ENCODE assay signal across 21 cellular contexts in genomic region chr15:77500986-77501385, GRCh38.
DNase-seq lines count a peak whose midpoint lies in the region; ATAC-seq and TF ChIP-seq lines count a peak whose summit lies in the region.
"Had no signal": no experiment of that assay in that cellular context is flagged by ENCODE, and none has a peak within 500 bp of the region (broad histone marks: within the 10 kb centered on the region; RNA-seq: fewer than 3 reads in every experiment).

No MANE protein-coding gene starts in this region.

- no peak overlapping the region for H2BK12ac ChIP-seq in trophoblast cell (ENCODE audit: low read length)

- H3K4ac ChIP-seq in trophoblast cell (ENCODE audit: low read depth, low read length), result no peak overlapping the region

- TF ChIP-seq POLR2A in prostate gland (IDR thresholded peaks at IDR 0.05), result no peak

- H3K79me2 ChIP-seq in trophoblast cell (ENCODE audit: control insufficient read depth, insufficient read depth, low read length, poor library complexity), result peaks cover 3% of the 10 kb centered on the region
- H3K79me2 ChIP-seq: hepatocyte had no signal

- POLR2A ChIA-PET in WTC11 (lab: Charles Lee), result no interaction called here
- POLR2A ChIA-PET in naive thymus-derived CD8-positive, alpha-beta T cell (lab: Charles Lee), result interaction anchor here (0.6 kb wide), 1 partner anchor 74 kb away, joined by 4 read pairs; no protein-coding TSS in a partner anchor

- H2AFZ ChIP-seq in trophoblast cell (ENCODE audit: insufficient read depth, low read length, poor library complexity), result no peak overlapping the region
- H2AFZ ChIP-seq: hepatocyte had no signal

- H2BK120ac ChIP-seq in trophoblast cell (ENCODE audit: insufficient read depth, low read length, poor library complexity), result peak overlapping the region; percentile 61

- H3K36me3 Mint-ChIP-seq in WTC11, result no peaks in the 10 kb centered on the region
- peaks cover 0 to 10% (median 4%) of the 10 kb centered on the region in 3 donors for H3K36me3 Mint-ChIP-seq in naive thymus-derived CD8-positive, alpha-beta T cell

- no peak overlapping the region for H3K27ac ChIP-seq in trophoblast cell (ENCODE audit: low read depth, low read length)
- no peak overlapping the region for H3K27ac ChIP-seq in prostate gland
- H3K27ac ChIP-seq: coronary artery, hepatocyte, psoas muscle, thoracic aorta had no signal

- H3K4me2 ChIP-seq in trophoblast cell (ENCODE audit: low read length), result no peak overlapping the region
- H3K4me2 ChIP-seq: hepatocyte had no signal

- no peak overlapping the region for H2BK5ac ChIP-seq in trophoblast cell (ENCODE audit: low read depth, low read length, poor library complexity)

- H3K27me3 Mint-ChIP-seq in WTC11 (ENCODE audit: low read depth), result no peaks in the 10 kb centered on the region; the same call in 1 of the 2 replicates
- H3K27me3 Mint-ChIP-seq in naive thymus-derived CD8-positive, alpha-beta T cell, result peaks cover 0 to 2% (median 0%) of the 10 kb centered on the region in 5 donors

- peaks cover 37 to 45% of the 10 kb centered on the region in 2 experiments for H3K4me1 ChIP-seq in trophoblast cell (ENCODE audit: control insufficient read depth in 1 of 2, insufficient read depth in 2 of 2, low read length in 2 of 2)
- peaks cover 9% of the 10 kb centered on the region for H3K4me1 ChIP-seq in prostate gland (replicated peaks)

- H3K9me3 ChIP-seq in trophoblast cell (ENCODE audit: insufficient read depth, low read depth, low read length) (no peaks in the 10 kb centered on the region), prostate gland (no peaks in the 10 kb centered on the region)
- H3K9me3 ChIP-seq: HAP-1, psoas muscle, thoracic aorta had no signal

- TF ChIP-seq CTCF in WTC11 (IDR thresholded peaks at IDR 0.05), result no peak
- no peak for TF ChIP-seq CTCF in epithelial cell of esophagus (IDR thresholded peaks at IDR 0.05; ENCODE audit: insufficient read depth, low read depth, low read length, missing control alignments)
- no peak for TF ChIP-seq CTCF in prostate gland (IDR thresholded peaks at IDR 0.05)

- peak overlapping the region; percentile 3; the same call in 1 of the 2 replicates for H3K27ac Mint-ChIP-seq in WTC11
- H3K27ac Mint-ChIP-seq in naive thymus-derived CD8-positive, alpha-beta T cell, result no peak overlapping the region
- H3K27ac Mint-ChIP-seq: nephron progenitor cell had no signal

- intact Hi-C loops in prostate gland (cut with DNase I), result no loop called here

- WGBS in trophoblast cell (ENCODE audit: extremely low coverage, insufficient coverage, insufficient read length), result no CpG with 5 or more reads among the region's 2 CpGs
- 29% methylated on average over 2 of the region's 2 CpGs for WGBS in prostate gland

- no peak overlapping the region for H3K9ac ChIP-seq in trophoblast cell (ENCODE audit: low read length)

- no peak for ATAC-seq in WTC11
- no peak for ATAC-seq in naive thymus-derived CD8-positive, alpha-beta T cell
- ATAC-seq: activated CD4-positive, CD25-positive, alpha-beta regulatory T cell treated with anti-CD3 and anti-CD28 coated beads, Interleukin-2, amount 50 U/mL, for 24 hours; psoas muscle had no signal

- CTCF ChIA-PET in WTC11 (lab: Charles Lee), result interaction anchor here (12.1 kb wide), 1 partner anchor 40 kb away, joined by 242 read pairs; no protein-coding TSS in a partner anchor

- DNase-seq in HT1080 (ENCODE audit: low read depth) (peak; percentile 45), WTC11 (ENCODE audit: low spot score) (no peak), epithelial cell of esophagus (ENCODE audit: low read depth) (peak; percentile 81), trophoblast cell (no peak), prostate gland (ENCODE audit: low spot score) (no peak), SW 1271 (lab: John Stamatoyannopoulos, UW) (no peak)
- DNase-seq in naive thymus-derived CD8-positive, alpha-beta T cell, result no peak
- DNase-seq: activated effector memory CD4-positive, alpha-beta T cell treated with Interleukin-2 at 50 U/mL for 16 hours; kidney; mesendoderm; NCI-H1105 treated with DMSO at 0.1 percent for 48 hours; NCI-H2227 treated with DMSO at 0.1 percent for 48 hours; nephron progenitor cell; psoas muscle; SHP77; stimulated activated CD4-positive, alpha-beta T cell treated with anti-CD3 and anti-CD28 coated beads, Interleukin-12 subunit alpha, Interleukin-12 subunit beta, amount 100 ng/mL, for 4 hours had no signal

- no peak overlapping the region for H3K23ac ChIP-seq in trophoblast cell (ENCODE audit: low read length)

- H3K14ac ChIP-seq in trophoblast cell (ENCODE audit: low read length), result no peak overlapping the region

- H3K9me3 Mint-ChIP-seq in WTC11, result no peaks in the 10 kb centered on the region
- H3K9me3 Mint-ChIP-seq in naive thymus-derived CD8-positive, alpha-beta T cell, result no peaks in the 10 kb centered on the region
- H3K9me3 Mint-ChIP-seq: nephron progenitor cell had no signal

- no peak overlapping the region for H4K8ac ChIP-seq in trophoblast cell (ENCODE audit: low read depth, low read length)

- no peaks in the 10 kb centered on the region for H3K36me3 ChIP-seq in trophoblast cell (ENCODE audit: control insufficient read depth in 1 of 2, insufficient read depth in 2 of 2, low read length in 2 of 2)
- H3K36me3 ChIP-seq in prostate gland, result no peaks in the 10 kb centered on the region
- H3K36me3 ChIP-seq: HAP-1, thoracic aorta had no signal

- H4K12ac ChIP-seq in trophoblast cell (ENCODE audit: low read depth, low read length), result no peak overlapping the region

- no peak overlapping the region for H3K18ac ChIP-seq in trophoblast cell (ENCODE audit: low read length)

- peaks cover 75% of the 10 kb centered on the region for H3K4me1 Mint-ChIP-seq in WTC11
- peaks cover 0 to 7% (median 5%) of the 10 kb centered on the region in 4 donors for H3K4me1 Mint-ChIP-seq in naive thymus-derived CD8-positive, alpha-beta T cell

- H3K79me1 ChIP-seq in trophoblast cell (ENCODE audit: low read length), result peaks cover 21% of the 10 kb centered on the region

- H3K27me3 ChIP-seq in trophoblast cell (ENCODE audit: insufficient read depth, low read length) (no peaks in the 10 kb centered on the region), prostate gland (replicated peaks; ENCODE audit: insufficient read depth) (no peaks in the 10 kb centered on the region)
- H3K27me3 ChIP-seq: hepatocyte had no signal

- H4K91ac ChIP-seq in trophoblast cell (ENCODE audit: low read depth, low read length), result no peak overlapping the region

- H3K4me3 Mint-ChIP-seq in WTC11, result no peak overlapping the region
- no peak overlapping the region for H3K4me3 Mint-ChIP-seq in naive thymus-derived CD8-positive, alpha-beta T cell
- H3K4me3 Mint-ChIP-seq: nephron progenitor cell had no signal

- H3K4me3 ChIP-seq in epithelial cell of esophagus (ENCODE audit: low read length), result no peak overlapping the region
- no peak overlapping the region for H3K4me3 ChIP-seq in trophoblast cell (ENCODE audit: low read depth, low read length)
- no peak overlapping the region for H3K4me3 ChIP-seq in prostate gland
- H3K4me3 ChIP-seq: coronary artery, HAP-1, hepatocyte, psoas muscle, thoracic aorta had no signal

- H2AK5ac ChIP-seq in trophoblast cell (ENCODE audit: low read length), result no peak overlapping the region

TF ChIP-seq in WTC11, 78 proteins besides CTCF, POLR2A, EP300 and RAD21 (continues in another document):
- TF ChIP-seq MLX (CRISPR knock-in tag; IDR thresholded peaks at IDR 0.05) (no peak), RORB (CRISPR knock-in tag; IDR thresholded peaks at IDR 0.05) (no peak), PRRX2 (CRISPR knock-in tag; IDR thresholded peaks at IDR 0.05) (no peak), ZNF263 (CRISPR knock-in tag; IDR thresholded peaks at IDR 0.05; ENCODE audit: low read depth) (no peak), TCF7 (CRISPR knock-in tag; IDR thresholded peaks at IDR 0.05; ENCODE audit: low read depth) (no peak), NFYB (CRISPR knock-in tag; conservative IDR thresholded peaks at IDR 0.05; ENCODE audit: low read depth) (no peak), TEAD1 (CRISPR knock-in tag; IDR thresholded peaks at IDR 0.05) (no peak), HMGXB4 (CRISPR knock-in tag; IDR thresholded peaks at IDR 0.05) (no peak), ERG (CRISPR knock-in tag; IDR thresholded peaks at IDR 0.05) (no peak), GRHL2 (CRISPR knock-in tag; IDR thresholded peaks at IDR 0.05; ENCODE audit: insufficient replicate concordance, severe bottlenecking) (no peak)

Comparison
In these comparisons a context has a peak if more than half of its experiments do, and no peak if none do; other contexts are left out.
1. DNase-seq: peak in HT1080 (single experiment) and epithelial cell of esophagus (single experiment); none in WTC11 (single experiment), trophoblast cell (0 of 2), prostate gland (single experiment), SW 1271 (0 of 2) and naive thymus-derived CD8-positive, alpha-beta T cell (0 of 10).